ENCODE assay signal across 12 cellular contexts in genomic region chr1:227482021-227482299, GRCh38.
"Had no signal": no experiment of that assay in that cellular context is flagged by ENCODE, and none has a peak within 500 bp of the region (broad histone marks: within the 10 kb centered on the region; RNA-seq: fewer than 3 reads in every experiment).

No MANE protein-coding gene starts in this region.

- H3K4me1 ChIP-seq: parathyroid adenoma, right atrium auricular region, sigmoid colon, stomach, thyroid gland, tibial nerve, upper lobe of left lung, vagina had no signal

- H2AFZ ChIP-seq: parathyroid adenoma had no signal

- H3K4me3 ChIP-seq: ovary, right atrium auricular region, sigmoid colon, stomach, thoracic aorta, thyroid gland, tibial nerve, upper lobe of left lung, vagina had no signal

- H3K36me3 ChIP-seq: neutrophil, ovary, right atrium auricular region, sigmoid colon, stomach, thoracic aorta, thyroid gland, tibial nerve, upper lobe of left lung, vagina had no signal

- H3K27me3 ChIP-seq: ovary, right atrium auricular region, sigmoid colon, thyroid gland, tibial nerve, upper lobe of left lung, vagina had no signal

- H3K79me2 ChIP-seq: parathyroid adenoma had no signal

- H3K27ac ChIP-seq: neutrophil, ovary, parathyroid adenoma, right atrium auricular region, sigmoid colon, stomach, thoracic aorta, thyroid gland, tibial nerve, upper lobe of left lung, vagina had no signal

- FAIRE-seq: small intestine had no signal

- H3K9me3 ChIP-seq: neutrophil, ovary, right atrium auricular region, sigmoid colon, stomach, thoracic aorta, thyroid gland, tibial nerve, upper lobe of left lung, vagina had no signal

- H3K9ac ChIP-seq: parathyroid adenoma had no signal
